Comparison of ENCODE assay signal across 8 cellular contexts in the genomic region with DNA sequence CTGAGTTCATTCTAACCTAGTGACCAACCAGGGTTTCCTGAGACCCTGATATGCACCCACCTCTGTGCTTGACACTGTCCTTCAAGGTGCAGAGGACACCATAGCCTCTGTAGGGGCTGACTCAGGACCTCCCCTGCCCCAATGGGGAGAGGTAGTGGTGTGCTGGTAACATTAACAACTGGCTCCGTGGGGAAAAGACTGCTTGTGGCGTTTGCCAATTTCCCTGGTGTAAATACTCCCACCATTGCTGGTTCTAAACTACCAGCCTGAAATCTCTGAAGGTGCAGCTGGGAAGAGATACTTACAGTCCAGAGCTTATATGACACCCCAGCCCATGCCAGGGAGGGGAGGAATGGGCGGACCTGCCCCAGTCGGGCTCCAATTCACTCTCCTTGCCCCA.
"Had no signal": no experiment of that assay in that cellular context is flagged by ENCODE, and none has a peak within 500 bp of the region (broad histone marks: within the 10 kb centered on the region; RNA-seq: fewer than 3 reads in every experiment).

No MANE protein-coding gene starts in this region.

- H3K27ac ChIP-seq: HL-60, KMS-11 had no signal

- DNase-seq: Karpas-422, KBM-7 had no signal

- H2AFZ ChIP-seq: GM23338 had no signal

- H3K4me3 ChIP-seq: GM23338, HAP-1 had no signal

- H3K9me3 ChIP-seq: HAP-1 had no signal

- H3K36me3 ChIP-seq: HAP-1 had no signal

- ATAC-seq: GM23338, HCT116, HepG2 had no signal

- H3K4me1 ChIP-seq: HAP-1 had no signal

- H3K9ac ChIP-seq: KMS-11 had no signal

- H3K4me2 ChIP-seq: GM23338, KMS-11 had no signal

- FAIRE-seq: HepG2 had no signal
